In the genomic region with DNA sequence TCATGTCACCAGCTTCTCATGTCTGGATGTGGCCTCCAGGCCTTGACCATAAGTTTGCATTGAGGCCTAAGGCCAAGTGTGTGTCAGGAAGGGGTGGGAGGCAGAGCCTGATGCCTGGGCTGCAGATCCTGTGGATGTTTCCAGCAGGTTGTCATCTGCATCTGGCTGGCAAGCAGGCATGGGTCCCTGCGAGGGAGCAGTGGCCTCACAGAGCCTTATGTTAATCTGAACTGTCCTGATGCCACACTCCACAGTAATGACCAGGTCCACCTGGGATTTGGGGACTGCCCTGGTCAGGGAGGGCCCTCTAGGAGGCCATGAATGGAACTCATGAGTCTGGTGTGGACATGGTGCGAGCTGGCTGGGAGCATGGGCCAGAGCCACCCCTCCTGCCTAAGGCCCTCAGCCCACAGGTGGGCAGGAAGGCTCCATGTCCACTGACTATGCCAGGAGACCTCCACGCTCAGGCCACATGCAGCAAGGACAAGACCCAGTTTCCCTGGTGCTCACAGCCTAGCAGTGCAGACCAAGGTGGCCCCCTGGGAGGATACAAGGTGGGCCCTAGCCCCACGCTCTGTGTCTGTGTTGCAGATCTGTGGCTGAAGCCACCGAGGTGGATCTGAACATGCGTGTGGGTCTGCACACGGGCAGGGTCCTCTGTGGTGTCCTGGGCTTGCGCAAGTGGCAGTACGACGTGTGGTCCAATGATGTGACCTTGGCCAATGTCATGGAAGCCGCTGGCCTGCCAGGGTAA, we compare ENCODE assay signal across 17 cellular contexts.
"Had no signal": no experiment of that assay in that cellular context is flagged by ENCODE, and none has a peak within 500 bp of the region (broad histone marks: within the 10 kb centered on the region; RNA-seq: fewer than 3 reads in every experiment).

No MANE protein-coding gene starts in this region.

- DNase-seq: activated CD4-positive, alpha-beta T cell treated with anti-CD3 and anti-CD28 coated beads, Interleukin-2, amount 50 U/mL, for 48 hours; activated effector memory CD4-positive, alpha-beta T cell treated with anti-CD3 and anti-CD28 coated beads, Interleukin-2, amount 50 U/mL, for 16 hours; activated naive CD4-positive, alpha-beta T cell treated with anti-CD3 and anti-CD28 coated beads, Interleukin-2, amount 50 U/mL, for 16 hours; activated naive CD8-positive, alpha-beta T cell treated with anti-CD3 and anti-CD28 coated beads, Interleukin-2, amount 50 U/mL, for 24 hours; activated T-cell treated with anti-CD3 and anti-CD28 coated beads, Interleukin-2, amount 50 U/mL, for 72 hours; cortex of kidney; foreskin keratinocyte; left lung; right cardiac atrium; stimulated activated CD4-positive, alpha-beta T cell treated with anti-CD3 and anti-CD28 coated beads, Interleukin-4, amount 100 ng/mL, for 24 hours; stimulated activated naive CD8-positive, alpha-beta T cell treated with anti-CD3 and anti-CD28 coated beads, Interleukin-15, Interleukin-2, amounts not matched to agents 100 U/mL and 50 U/mL, for 24 hours; substantia nigra; T1000 had no signal

- H3K27me3 ChIP-seq: foreskin keratinocyte, left lung, tibial artery had no signal

- H3K27me3 Mint-ChIP-seq: activated naive CD8-positive, alpha-beta T cell treated with anti-CD3 and anti-CD28 coated beads, Interleukin-2, amount 50 U/mL, for 24 hours had no signal

- H3K4me1 ChIP-seq: foreskin keratinocyte, left lung, prostate gland, tibial artery had no signal

- H3K4me3 ChIP-seq: left lung, prostate gland, tibial artery had no signal

- H3K27ac ChIP-seq: foreskin keratinocyte, left lung, prostate gland, tibial artery had no signal

- ATAC-seq: activated naive CD8-positive, alpha-beta T cell treated with anti-CD3 and anti-CD28 coated beads, Interleukin-2, amount 50 U/mL, for 24 hours; activated T-cell treated with anti-CD3 and anti-CD28 coated beads, Interleukin-2, amount 50 U/mL, for 72 hours; foreskin keratinocyte; left lung; stimulated activated naive CD8-positive, alpha-beta T cell treated with anti-CD3 and anti-CD28 coated beads, Interleukin-15, Interleukin-2, amounts not matched to agents 100 U/mL and 50 U/mL, for 24 hours; WTC11 had no signal

- H3K36me3 ChIP-seq: left lung, prostate gland, tibial artery had no signal

- H3K9me3 Mint-ChIP-seq: activated naive CD8-positive, alpha-beta T cell treated with anti-CD3 and anti-CD28 coated beads, Interleukin-2, amount 50 U/mL, for 24 hours; activated T-cell treated with anti-CD3 and anti-CD28 coated beads, Interleukin-2, amount 50 U/mL, for 72 hours; T-helper 1 cell treated with Interleukin-12 subunit alpha and Interleukin-12 subunit beta and Interleukin-4 antibody, amounts not matched to agents 30 μg/mL and 1 μg/mL, for 36 hours; WTC11 had no signal

- H3K4me1 Mint-ChIP-seq: activated naive CD8-positive, alpha-beta T cell treated with anti-CD3 and anti-CD28 coated beads, Interleukin-2, amount 50 U/mL, for 24 hours; WTC11 had no signal

- H3K9me3 ChIP-seq: left lung, prostate gland, tibial artery had no signal

- H3K4me3 Mint-ChIP-seq: activated naive CD8-positive, alpha-beta T cell treated with anti-CD3 and anti-CD28 coated beads, Interleukin-2, amount 50 U/mL, for 24 hours; activated T-cell treated with anti-CD3 and anti-CD28 coated beads, Interleukin-2, amount 50 U/mL, for 72 hours; T-helper 1 cell treated with Interleukin-12 subunit alpha and Interleukin-12 subunit beta and Interleukin-4 antibody, amounts not matched to agents 30 μg/mL and 1 μg/mL, for 36 hours; WTC11 had no signal

- H3K27ac Mint-ChIP-seq: activated naive CD8-positive, alpha-beta T cell treated with anti-CD3 and anti-CD28 coated beads, Interleukin-2, amount 50 U/mL, for 24 hours; activated T-cell treated with anti-CD3 and anti-CD28 coated beads, Interleukin-2, amount 50 U/mL, for 72 hours; T-helper 1 cell treated with Interleukin-12 subunit alpha and Interleukin-12 subunit beta and Interleukin-4 antibody, amounts not matched to agents 30 μg/mL and 1 μg/mL, for 36 hours; WTC11 had no signal
